ENCODE assay signal across 10 cellular contexts in genomic region chr16:2664522-2665096, GRCh38. TPM values are rescaled to one million over a fixed set of nuclear protein-coding genes. Genes with fewer than 3 reads are reported as not detected.
DNase-seq lines count a peak whose midpoint lies in the region; ATAC-seq, FAIRE-seq and TF ChIP-seq lines count a peak whose summit lies in the region.
"Had no signal": no experiment of that assay in that cellular context is flagged by ENCODE, and none has a peak within 500 bp of the region (broad histone marks: within the 10 kb centered on the region; RNA-seq: fewer than 3 reads in every experiment).

No MANE protein-coding gene starts in this region.

- in situ Hi-C loops in K562 (cut with MboI) = no loop called here

- FAIRE-seq in K562 (lab: Jason Lieb, UNC) = no peak

- H3K9me1 ChIP-seq in K562 (ENCODE audit: control insufficient read depth, insufficient read depth, low read length) = no peaks in the 10 kb centered on the region

- H3K4me3 ChIP-seq in K562 (no peak overlapping the region), rectal smooth muscle tissue (ENCODE audit: low read length) (no peak overlapping the region)

- no peak for TF ChIP-seq POLR2A in K562 (conservative IDR thresholded peaks at IDR 0.05)

- H3K27me3 Mint-ChIP-seq in T-helper 1 cell treated with Interleukin-12 subunit alpha and Interleukin-12 subunit beta and Interleukin-4 antibody, amounts not matched to agents 30 μg/mL and 1 μg/mL, for 36 hours (ENCODE audit: low read depth) = no peaks in the 10 kb centered on the region
- H3K27me3 Mint-ChIP-seq in osteocyte (ENCODE audit: unreplicated experiment) = no peaks in the 10 kb centered on the region

- 52% methylated on average over 14 of the region's 14 CpGs for WGBS in K562 (ENCODE audit: insufficient coverage, low coverage, missing lambda C conversion rate)

- H3K9me3 ChIP-seq in K562 (replicated peaks; ENCODE audit: control insufficient read depth, insufficient read depth, low read depth, low read length) = no peaks in the 10 kb centered on the region

- H3K9ac ChIP-seq in K562 (ENCODE audit: insufficient read depth in 1 of 2, low read depth in 2 of 2, low read length in 2 of 2) (peak overlapping the region in 1 of 2 experiments; percentile 64; a peak in 2 of 4 replicates), rectal smooth muscle tissue (ENCODE audit: low read length) (no peak overlapping the region)

- peaks cover 0 to 21% of the 10 kb centered on the region in 2 experiments; a peak in 4 of 5 replicates for H3K4me1 ChIP-seq in K562 (replicated peaks in 1 of 2; ENCODE audit: control insufficient read depth in 2 of 2, insufficient read depth in 2 of 2, low read length in 2 of 2)
- peaks cover 3% of the 10 kb centered on the region for H3K4me1 ChIP-seq in rectal smooth muscle tissue (ENCODE audit: control insufficient read depth, insufficient read depth, low read length)

- CTCF ChIA-PET in K562 (lab: Yijun Ruan, JAX; ENCODE audit: low intra/inter-chr PET ratio) = no interaction called here

- no peak for DNase-seq in T-helper 1 cell
- DNase-seq in NCI-H2107 treated with DMSO at 0.1 percent for 48 hours (lab: John Stamatoyannopoulos, UW; ENCODE audit: unreplicated experiment) = peak; percentile 80
- DNase-seq in K562 (ENCODE audit: extremely low read depth in 1 of 4, low spot score in 3 of 4) = no peak
- DNase-seq in osteocyte (ENCODE audit: extremely low spot score, unreplicated experiment) = no peak
- DNase-seq: SW 1271, trophoblast cell had no signal

- POLR2A ChIA-PET in K562 (lab: Yijun Ruan, JAX) = interaction anchor here (1.1 to 1.6 kb wide), 3 partner anchors 9 to 18 kb away, joined by 3 to 4 read pairs (median 4); partner anchors contain the start of gene KCTD5

- no peak overlapping the region for H3K4me3 Mint-ChIP-seq in T-helper 1 cell treated with Interleukin-12 subunit alpha and Interleukin-12 subunit beta and Interleukin-4 antibody, amounts not matched to agents 30 μg/mL and 1 μg/mL, for 36 hours
- no peak overlapping the region for H3K4me3 Mint-ChIP-seq in osteocyte (ENCODE audit: unreplicated experiment)

- peaks cover 31% of the 10 kb centered on the region for H3K4me1 Mint-ChIP-seq in T-helper 1 cell treated with Interleukin-12 subunit alpha and Interleukin-12 subunit beta and Interleukin-4 antibody, amounts not matched to agents 30 μg/mL and 1 μg/mL, for 36 hours (ENCODE audit: low read depth)
- H3K4me1 Mint-ChIP-seq in osteocyte (ENCODE audit: unreplicated experiment) = peaks cover 4% of the 10 kb centered on the region

- peak overlapping the region; percentile 88 for H2AFZ ChIP-seq in K562 (ENCODE audit: low read depth, low read length)

- peak overlapping the region; percentile 90 for H3K27ac Mint-ChIP-seq in T-helper 1 cell treated with Interleukin-12 subunit alpha and Interleukin-12 subunit beta and Interleukin-4 antibody, amounts not matched to agents 30 μg/mL and 1 μg/mL, for 36 hours
- no peak overlapping the region for H3K27ac Mint-ChIP-seq in osteocyte (ENCODE audit: unreplicated experiment)

- peak overlapping the region; percentile 69 for H3K4me2 ChIP-seq in K562 (ENCODE audit: insufficient read depth, low read length)

- H3K9me3 Mint-ChIP-seq in T-helper 1 cell treated with Interleukin-12 subunit alpha and Interleukin-12 subunit beta and Interleukin-4 antibody, amounts not matched to agents 30 μg/mL and 1 μg/mL, for 36 hours = no peaks in the 10 kb centered on the region
- no peaks in the 10 kb centered on the region for H3K9me3 Mint-ChIP-seq in osteocyte (ENCODE audit: unreplicated experiment)

- H3K36me3 Mint-ChIP-seq in T-helper 1 cell treated with Interleukin-12 subunit alpha and Interleukin-12 subunit beta and Interleukin-4 antibody, amounts not matched to agents 30 μg/mL and 1 μg/mL, for 36 hours (ENCODE audit: low read depth) = peaks cover 14% of the 10 kb centered on the region
- peaks cover 27% of the 10 kb centered on the region for H3K36me3 Mint-ChIP-seq in osteocyte (ENCODE audit: unreplicated experiment)

- H3K27me3 ChIP-seq in K562 (ENCODE audit: control insufficient read depth in 2 of 2, insufficient read depth in 2 of 2, low read length in 2 of 2) = no peaks in the 10 kb centered on the region
- no peaks in the 10 kb centered on the region for H3K27me3 ChIP-seq in rectal smooth muscle tissue (ENCODE audit: control insufficient read depth, insufficient read depth, low read length)

- H3K36me3 ChIP-seq in K562 (ENCODE audit: control insufficient read depth, insufficient read depth, low read length) (peaks cover 16% of the 10 kb centered on the region; the same call in 1 of the 3 replicates), rectal smooth muscle tissue (ENCODE audit: control insufficient read depth, insufficient read depth, low read length) (no peaks in the 10 kb centered on the region)

- no peak for TF ChIP-seq EP300 in K562 (IDR thresholded peaks at IDR 0.05; ENCODE audit: low read length)

- no peaks in the 10 kb centered on the region for H3K79me2 ChIP-seq in K562 (ENCODE audit: control insufficient read depth, insufficient read depth, low read length)

- no peak for TF ChIP-seq RAD21 in K562 (CRISPR knock-in tag; conservative IDR thresholded peaks at IDR 0.05 in 1 of 2, IDR thresholded peaks at IDR 0.05 in 1 of 2)

- H4K20me1 ChIP-seq in K562 (replicated peaks; ENCODE audit: control insufficient read depth, insufficient read depth, low read length) = no peaks in the 10 kb centered on the region

- H3K27ac ChIP-seq in K562 (ENCODE audit: extremely low read depth, low read depth, low read length) = peak overlapping the region; percentile 82
- H3K27ac ChIP-seq in rectal smooth muscle tissue (ENCODE audit: low read depth, low read length) = peak overlapping the region; percentile 14

- no peak for ATAC-seq in K562
- ATAC-seq in HG03520 (IDR thresholded peaks at IDR 0.05; ENCODE audit: unreplicated experiment) = no peak
- no peak for ATAC-seq in GM19023 (IDR thresholded peaks at IDR 0.05; ENCODE audit: unreplicated experiment)

- intact Hi-C loops in K562 (cut with micrococcal nuclease) = no loop called here

- TF ChIP-seq CTCF in K562 (IDR thresholded peaks at IDR 0.05 in 2 of 3, conservative IDR thresholded peaks at IDR 0.05 in 1 of 3; ENCODE audit: insufficient read depth in 2 of 3, low read depth in 1 of 3, low read length in 3 of 3) (no peak), osteocyte (IDR thresholded peaks at IDR 0.05) (no peak)

- no TSS peak for BruUV-seq in K562 (replicated peaks; lab: Mats Ljungman, UMichigan)

TF ChIP-seq in K562, 482 proteins besides CTCF, POLR2A, EP300 and RAD21 (continues in another document):
- no peak for TF ChIP-seq MAFF (IDR thresholded peaks at IDR 0.05; ENCODE audit: low read length)
- no peak for TF ChIP-seq NR1H2 (CRISPR knock-in tag; IDR thresholded peaks at IDR 0.05)
- TF ChIP-seq FOS (IDR thresholded peaks at IDR 0.05; ENCODE audit: extremely low read depth, insufficient read length) = no peak
- TF ChIP-seq KLF6 (CRISPR knock-in tag; IDR thresholded peaks at IDR 0.05; ENCODE audit: borderline replicate concordance) = no peak
- no peak for TF ChIP-seq NR2C1 (IDR thresholded peaks at IDR 0.05)
- TF ChIP-seq NR2C1 (tag; IDR thresholded peaks at IDR 0.05) = no peak

RNA-seq across cellular contexts. Expression of gene KCTD5, which starts 17.7 kb away (rescaled TPM):
- 43.6 and 59.1 TPM in 2 replicates for total RNA-seq in K562 (2011; cell fraction: chromatin; rRNA removed; ENCODE audit: low replicate concordance)
- 40.1 and 50.7 TPM in 2 replicates for total RNA-seq in K562 (2011; cell fraction: nucleolus; rRNA removed)
- 31.7 and 32.9 TPM in 2 replicates for total RNA-seq in K562 (2011; cell fraction: nucleoplasm; rRNA removed)
- total RNA-seq in K562 (2014; rRNA removed) (34.5 and 48.7 TPM in 2 replicates), K562 (2014; rRNA removed; fragmentation: Illumina TruSeq; extraction: Trizol) (15.4 and 17.2 TPM in 2 replicates), K562 (2015; rRNA removed; fragmentation: Illumina TruSeq; extraction: Trizol) (30.9 and 32.3 TPM in 2 replicates), K562 (2021) (39.0 and 40.0 TPM in 2 replicates), osteocyte (28.0 and 28.1 TPM in 2 replicates)
- polyA plus RNA-seq in K562 (2011; rRNA removed) (36.1 and 37.5 TPM in 2 replicates), K562 (2014; fragmentation: Illumina TruSeq; extraction: Trizol) (31.2 and 39.2 TPM in 2 replicates), K562 (2014; fragmentation: Nextera tagmentation; extraction: Ambion mirVana) (1 to 10 TPM in 1 of 2 experiments, under 1 TPM in 1; 0.73 to 1.6 TPM), K562 (2014; rRNA removed) (58.0 and 58.3 TPM in 2 replicates)
- 49.9 and 152 TPM in 2 replicates for polyA plus RNA-seq in K562 (2011; cell fraction: cytosol; rRNA removed)
- 19.7 and 24.6 TPM in 2 replicates for polyA plus RNA-seq in K562 (2011; cell fraction: nucleus; rRNA removed)
- 27.5 and 34.3 TPM in 2 replicates for polyA plus RNA-seq in K562 (2012)
- polyA minus RNA-seq in K562 (2011; rRNA and poly(A)+ RNA removed) = 17.2 and 25.7 TPM in 2 replicates
- 17.5 and 19.7 TPM in 2 replicates for polyA minus RNA-seq in K562 (2011; cell fraction: cytosol; rRNA and poly(A)+ RNA removed)
- polyA minus RNA-seq in K562 (2011; cell fraction: nucleus; rRNA and poly(A)+ RNA removed) = 18.7 and 23.8 TPM in 2 replicates

RNA-seq across cellular contexts. Expression of gene PRSS27, which starts 55.4 kb away (rescaled TPM):
- 0.83 and 2.0 TPM in 2 replicates for total RNA-seq in K562 (2011; cell fraction: chromatin; rRNA removed; ENCODE audit: low replicate concordance)
- 1.6 and 2.0 TPM in 2 replicates for total RNA-seq in K562 (2011; cell fraction: nucleolus; rRNA removed)
- total RNA-seq in K562 (2011; cell fraction: nucleoplasm; rRNA removed) = 1.4 and 1.5 TPM in 2 replicates
- total RNA-seq in K562 (2014; rRNA removed) = 0.09 and 0.29 TPM in 2 replicates
- not detected in 2 replicates for total RNA-seq in K562 (2014; rRNA removed; fragmentation: Illumina TruSeq; extraction: Trizol)
- 0.15 and 0.18 TPM in 2 replicates for total RNA-seq in K562 (2015; rRNA removed; fragmentation: Illumina TruSeq; extraction: Trizol)
- 0.16 and 0.20 TPM in 2 replicates for total RNA-seq in K562 (2021)
- polyA plus RNA-seq in K562 (2011; rRNA removed) = 0.20 TPM in 2 replicates
- polyA plus RNA-seq in K562 (2011; cell fraction: cytosol; rRNA removed) = 0.19 and 0.86 TPM in 2 replicates
- polyA plus RNA-seq in K562 (2011; cell fraction: nucleus; rRNA removed) = 0.65 and 0.77 TPM in 2 replicates
- 0.26 and 1.3 TPM in 2 replicates for polyA plus RNA-seq in K562 (2012)
- polyA plus RNA-seq in K562 (2014; fragmentation: Illumina TruSeq; extraction: Trizol) = 0.11 TPM in 1 of 2 replicates, not detected in the other
- not detected for polyA plus RNA-seq in K562 (2014; fragmentation: Nextera tagmentation; extraction: Ambion mirVana)
- 0.22 TPM in 1 of 2 replicates, not detected in the other for polyA plus RNA-seq in K562 (2014; rRNA removed)
- 0.07 and 0.15 TPM in 2 replicates for polyA minus RNA-seq in K562 (2011; rRNA and poly(A)+ RNA removed)
- polyA minus RNA-seq in K562 (2011; cell fraction: cytosol; rRNA and poly(A)+ RNA removed) = not detected in 2 replicates
- polyA minus RNA-seq in K562 (2011; cell fraction: nucleus; rRNA and poly(A)+ RNA removed) = 0.44 and 0.67 TPM in 2 replicates
- total RNA-seq in osteocyte = 4.2 and 5.5 TPM in 2 replicates
